Comparison of ENCODE assay signal across 8 cellular contexts in the genomic region with DNA sequence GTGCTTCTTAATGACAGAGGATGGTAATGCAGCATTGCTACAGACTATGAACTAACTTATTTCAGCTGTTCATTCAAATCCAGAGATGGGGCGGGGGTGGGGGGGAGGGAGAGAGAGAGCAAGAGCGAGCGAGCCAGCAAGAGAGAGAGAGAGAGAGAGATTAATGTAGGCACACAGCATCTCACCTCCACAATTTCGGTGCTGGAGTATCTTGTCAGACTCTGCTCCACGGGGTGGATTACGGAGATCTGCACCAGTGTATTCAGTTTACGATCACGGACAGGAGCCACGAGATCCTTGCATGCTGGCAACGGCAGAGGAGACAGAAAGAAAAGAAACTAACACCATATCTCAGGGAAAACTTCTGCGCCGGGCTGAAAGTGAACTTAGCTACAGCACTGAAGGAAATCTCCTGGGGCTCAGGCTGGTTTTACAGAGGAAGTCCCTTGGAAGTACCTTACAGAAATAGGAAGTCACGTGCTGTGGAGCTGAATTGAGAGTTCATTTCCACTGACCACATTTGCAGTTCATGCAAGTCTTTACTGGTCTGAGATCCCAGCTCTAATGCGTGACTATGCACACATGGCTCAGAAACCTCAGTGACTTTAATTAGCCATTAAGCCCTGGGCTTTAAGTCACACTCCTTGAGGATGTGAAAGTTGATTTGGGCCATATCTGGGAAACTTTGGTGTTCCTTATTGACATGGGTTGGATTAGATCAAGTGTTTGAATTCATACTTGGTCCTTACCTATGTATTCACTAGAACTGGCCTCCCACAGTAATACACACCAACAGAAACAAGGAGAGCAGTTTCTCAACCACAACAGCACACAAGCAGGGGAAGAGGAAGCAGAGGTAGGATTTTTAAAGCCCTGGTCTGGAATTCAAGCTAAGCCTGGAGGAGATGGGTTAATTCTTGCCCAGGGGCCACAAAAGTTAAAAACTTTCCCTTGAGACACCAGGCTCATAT.
A peak's percentile ranks its signal among the peaks of the same experiment; 100 is the strongest.
DNase-seq lines count a peak whose midpoint lies in the region; ATAC-seq and TF ChIP-seq lines count a peak whose summit lies in the region.

No MANE protein-coding gene starts in this region.

- DNase-seq in DND-41 (peak; percentile 80), GM23248 (peak; percentile 86), MM.1S (peak; percentile 23), midbrain (lab: John Stamatoyannopoulos, UW) (peak; percentile 41), GM10248 (ENCODE audit: extremely low spot score) (no peak)
- peak; percentile 35 to 38 for DNase-seq in activated CD4-positive, alpha-beta T cell treated with anti-CD3 and anti-CD28 coated beads, Interleukin-2, amount 50 U/mL, for 4 hours
- peak; percentile 24 for DNase-seq in effector CD8-positive, alpha-beta T cell (lab: John Stamatoyannopoulos, UW)
- DNase-seq in stimulated activated naive CD4-positive, alpha-beta T cell (lab: John Stamatoyannopoulos, UW): peak; percentile 39 to 68 (median 60)

- H3K79me2 ChIP-seq in DND-41 (ENCODE audit: insufficient read depth, low read length): peaks cover 43% of the 10 kb centered on the region
- peaks cover 30% of the 10 kb centered on the region for H3K79me2 ChIP-seq in GM23248 (ENCODE audit: insufficient read depth)
- no peaks in the 10 kb centered on the region for H3K79me2 ChIP-seq in MM.1S (ENCODE audit: low read length)

- H3K36me3 ChIP-seq in DND-41 (ENCODE audit: insufficient read depth, low read length) (peaks cover 15% of the 10 kb centered on the region; the same call in 1 of the 2 replicates), GM23248 (ENCODE audit: low read depth) (no peaks in the 10 kb centered on the region), MM.1S (replicated peaks; ENCODE audit: insufficient read depth, low read length) (no peaks in the 10 kb centered on the region)

- POLR2A ChIA-PET in GM10248 (lab: Yijun Ruan, JAX): interaction anchor here (0.7 kb wide), 1 partner anchor 632 kb away, joined by 7 read pairs; no protein-coding TSS in a partner anchor

- H3K27ac ChIP-seq in DND-41 (ENCODE audit: low read length) (peak overlapping the region; percentile 99), GM23248 (peak overlapping the region; percentile 93), MM.1S (ENCODE audit: low read length) (no peak overlapping the region)

- H3K9ac ChIP-seq in DND-41 (ENCODE audit: low read depth, low read length) (peak overlapping the region; percentile 62), GM23248 (peak overlapping the region; percentile 89), MM.1S (ENCODE audit: low read length) (no peak overlapping the region)

- WGBS in GM23248 (ENCODE audit: low coverage in 1 of 2, low lambda C conversion rate in 2 of 2, missing lambda C conversion rate in 2 of 2), 2 experiments: 0 to 1% methylated on average over 9 to 14 of the region's 14 CpGs

- H3K27me3 ChIP-seq in DND-41 (ENCODE audit: insufficient read depth, low read length, poor library complexity) (no peaks in the 10 kb centered on the region), GM23248 (replicated peaks; ENCODE audit: insufficient read depth) (no peaks in the 10 kb centered on the region), MM.1S (replicated peaks; ENCODE audit: insufficient read depth, low read length) (0 out of 2 replicates have a peak, but pooled peaks cover 5% of the 10 kb centered on the region)

- H2AFZ ChIP-seq in DND-41 (ENCODE audit: low read depth, low read length) (peak overlapping the region; percentile 82), GM23248 (peak overlapping the region; percentile 70), MM.1S (ENCODE audit: low read length) (no peak overlapping the region)

- H3K4me1 ChIP-seq in DND-41 (ENCODE audit: insufficient read depth, low read length) (peaks cover 70% of the 10 kb centered on the region), GM23248 (ENCODE audit: insufficient read depth) (peaks cover 68% of the 10 kb centered on the region), MM.1S (ENCODE audit: low read length) (peaks cover 11% of the 10 kb centered on the region; the same call in 1 of the 2 replicates)

- ATAC-seq in DND-41 (ENCODE audit: insufficient read depth, low read depth): peak; percentile 76

- H4K20me1 ChIP-seq in DND-41 (ENCODE audit: insufficient read depth, low read length) (no peaks in the 10 kb centered on the region), GM23248 (ENCODE audit: insufficient read depth) (no peaks in the 10 kb centered on the region), MM.1S (ENCODE audit: insufficient read depth, low read length) (no peaks in the 10 kb centered on the region)

- TF ChIP-seq CTCF in DND-41 (IDR thresholded peaks at IDR 0.05; ENCODE audit: borderline replicate concordance, extremely low read depth, low read length, poor library complexity, severe bottlenecking): peak; percentile 5
- no peak for TF ChIP-seq CTCF in MM.1S (IDR thresholded peaks at IDR 0.05; ENCODE audit: low read length)
- TF ChIP-seq CTCF in GM10248 (IDR thresholded peaks at IDR 0.05; ENCODE audit: control extremely low read depth, extremely low read depth, low read depth, missing control alignments): no peak

- in situ Hi-C loops in GM23248 (cut with MboI): no loop called here

- H3K9me2 ChIP-seq in GM23248 (ENCODE audit: insufficient read depth) (no peaks in the 10 kb centered on the region), MM.1S (replicated peaks; ENCODE audit: insufficient read depth, low read length) (no peaks in the 10 kb centered on the region)

- H3F3A ChIP-seq in GM23248 (ENCODE audit: insufficient read depth): peaks cover 70% of the 10 kb centered on the region
- H3F3A ChIP-seq in MM.1S (ENCODE audit: insufficient read depth, low read length): no peaks in the 10 kb centered on the region

- H3K9me3 ChIP-seq in DND-41 (ENCODE audit: insufficient read depth, low read length, severe bottlenecking): no peaks in the 10 kb centered on the region
- no peaks in the 10 kb centered on the region for H3K9me3 ChIP-seq in GM23248 (ENCODE audit: low read depth)
- no peaks in the 10 kb centered on the region for H3K9me3 ChIP-seq in MM.1S (replicated peaks; ENCODE audit: insufficient read depth, low read length)

- peak overlapping the region; percentile 40 to 76; a peak in 3 of 4 replicates for H3K4me3 ChIP-seq in DND-41 (ENCODE audit: low read depth in 1 of 2, low read length in 2 of 2)
- H3K4me3 ChIP-seq in GM23248: peak overlapping the region; percentile 84
- H3K4me3 ChIP-seq in MM.1S (ENCODE audit: low read length): peak overlapping the region; percentile 19; the same call in 1 of the 2 replicates

- H3K4me2 ChIP-seq in DND-41 (ENCODE audit: insufficient read depth, low read length): peak overlapping the region; percentile 65
- peak overlapping the region; percentile 93 for H3K4me2 ChIP-seq in GM23248 (ENCODE audit: unreplicated experiment)
- H3K4me2 ChIP-seq in MM.1S (ENCODE audit: low read depth, low read length): peak overlapping the region; percentile 33; the same call in 1 of the 2 replicates

- CTCF ChIA-PET in GM10248 (lab: Yijun Ruan, JAX): interaction anchor here (0.9 to 1.5 kb wide), 2 partner anchors 16 to 22 kb away, joined by 3 read pairs; no protein-coding TSS in a partner anchor

Comparison
In these comparisons a context has a peak if more than half of its experiments do, and no peak if none do; other contexts are left out.
1. H3K4me2 ChIP-seq: peak in every context shown above with its lines; median percentile 93 in GM23248; 65 in DND-41; 33 in MM.1S.
2. H3K4me3 ChIP-seq: peak in every context shown above with its lines; median percentile 84 in GM23248; 58 in DND-41; 19 in MM.1S.